ENCODE assay signal across 9 cellular contexts in genomic region chr14:85535916-85536834, GRCh38. TPM values are rescaled to one million over a fixed set of nuclear protein-coding genes. Genes with fewer than 3 reads are reported as not detected.
DNase-seq lines count a peak whose midpoint lies in the region; ATAC-seq and TF ChIP-seq lines count a peak whose summit lies in the region.
"Had no signal": no experiment of that assay in that cellular context is flagged by ENCODE, and none has a peak within 500 bp of the region (broad histone marks: within the 10 kb centered on the region; RNA-seq: fewer than 3 reads in every experiment).

No MANE protein-coding gene starts in this region.

- no peak for DNase-seq in left ventricle myocardium inferior
- DNase-seq in superior temporal gyrus (ENCODE audit: extremely low spot score) = peak; percentile 62
- DNase-seq in activated CD4-positive, alpha-beta T cell treated with anti-CD3 and anti-CD28 coated beads for 36 hours = no peak
- DNase-seq: NCI-H2081 treated with DMSO at 0.1 percent for 48 hours had no signal

- TF ChIP-seq CTCF in left ventricle myocardium inferior (IDR thresholded peaks at IDR 0.05; ENCODE audit: borderline replicate concordance) = peak; percentile 62

- POLR2A ChIA-PET in activated CD4-positive, alpha-beta T cell treated with anti-CD3 and anti-CD28 coated beads for 36 hours (lab: Charles Lee) = no interaction called here

- H3K9me3 Mint-ChIP-seq in activated CD4-positive, alpha-beta T cell treated with anti-CD3 and anti-CD28 coated beads for 36 hours (ENCODE audit: low read depth) = no peaks in the 10 kb centered on the region
- H3K9me3 Mint-ChIP-seq in stimulated activated memory B cell treated with anti-CD40 and anti-IgM and Interleukin-4, amounts not matched to agents 10 μg/mL and 1 μg/mL and 100 μg/mL, for 72 hours = peaks cover 4% of the 10 kb centered on the region

- peaks cover 41% of the 10 kb centered on the region for H3K27me3 Mint-ChIP-seq in activated CD4-positive, alpha-beta T cell treated with anti-CD3 and anti-CD28 coated beads for 36 hours
- peaks cover 32% of the 10 kb centered on the region for H3K27me3 Mint-ChIP-seq in stimulated activated memory B cell treated with anti-CD40 and anti-IgM and Interleukin-4, amounts not matched to agents 10 μg/mL and 1 μg/mL and 100 μg/mL, for 72 hours

- H3K36me3 Mint-ChIP-seq in activated CD4-positive, alpha-beta T cell treated with anti-CD3 and anti-CD28 coated beads for 36 hours (ENCODE audit: low read depth) = no peaks in the 10 kb centered on the region
- no peaks in the 10 kb centered on the region for H3K36me3 Mint-ChIP-seq in stimulated activated memory B cell treated with anti-CD40 and anti-IgM and Interleukin-4, amounts not matched to agents 10 μg/mL and 1 μg/mL and 100 μg/mL, for 72 hours

- H3K9me3 ChIP-seq in HUES48 (ENCODE audit: control insufficient read depth, insufficient read depth, low read length) (no peaks in the 10 kb centered on the region), left ventricle myocardium inferior (replicated peaks) (no peaks in the 10 kb centered on the region)

- CTCF ChIA-PET in activated CD4-positive, alpha-beta T cell treated with anti-CD3 and anti-CD28 coated beads for 36 hours (lab: Charles Lee) = no interaction called here

- ATAC-seq in SK-N-SH treated with all-trans-retinoic acid at 6 μM for 48 hours = peak; percentile 8; the same call in 1 of the 3 replicates
- no peak for ATAC-seq in activated CD4-positive, alpha-beta T cell treated with anti-CD3 and anti-CD28 coated beads for 36 hours
- no peak for ATAC-seq in stimulated activated memory B cell treated with anti-CD40 and anti-IgM and Interleukin-4, amounts not matched to agents 10 μg/mL and 1 μg/mL and 100 μg/mL, for 72 hours
- ATAC-seq in HG02938 (IDR thresholded peaks at IDR 0.05; ENCODE audit: unreplicated experiment) = no peak
- ATAC-seq in GM21515 (IDR thresholded peaks at IDR 0.05; ENCODE audit: unreplicated experiment) = no peak

- H3K4me3 Mint-ChIP-seq in activated CD4-positive, alpha-beta T cell treated with anti-CD3 and anti-CD28 coated beads for 36 hours = no peak overlapping the region
- no peak overlapping the region for H3K4me3 Mint-ChIP-seq in stimulated activated memory B cell treated with anti-CD40 and anti-IgM and Interleukin-4, amounts not matched to agents 10 μg/mL and 1 μg/mL and 100 μg/mL, for 72 hours

- H3K27ac ChIP-seq in HUES48 (ENCODE audit: low read depth, low read length) = peak overlapping the region; percentile 30
- H3K27ac ChIP-seq in left ventricle myocardium inferior (replicated peaks) = peak overlapping the region; percentile 21

- H3K4me1 ChIP-seq in HUES48 (ENCODE audit: control insufficient read depth, insufficient read depth, low read length) = peaks cover 33% of the 10 kb centered on the region
- H3K4me1 ChIP-seq in left ventricle myocardium inferior = peaks cover 31% of the 10 kb centered on the region

- H3K36me3 ChIP-seq in HUES48 (ENCODE audit: control insufficient read depth, insufficient read depth, low read length) = no peaks in the 10 kb centered on the region
- H3K36me3 ChIP-seq in left ventricle myocardium inferior = no peaks in the 10 kb centered on the region

- no peak overlapping the region for H3K9ac ChIP-seq in HUES48 (ENCODE audit: low read depth, low read length)

- intact Hi-C loops in left ventricle myocardium inferior (cut with micrococcal nuclease) = no loop called here
- intact Hi-C loops in activated CD4-positive, alpha-beta T cell treated with anti-CD3 and anti-CD28 coated beads for 36 hours (cut with DNase I, micrococcal nuclease) = no loop called here

- H3K4me3 ChIP-seq in HUES48 (ENCODE audit: low read depth, low read length) (peak overlapping the region; percentile 18; the same call in 1 of the 2 replicates), left ventricle myocardium inferior (peak overlapping the region; percentile 73)

- H3K27ac Mint-ChIP-seq in activated CD4-positive, alpha-beta T cell treated with anti-CD3 and anti-CD28 coated beads for 36 hours = no peak overlapping the region
- no peak overlapping the region for H3K27ac Mint-ChIP-seq in stimulated activated memory B cell treated with anti-CD40 and anti-IgM and Interleukin-4, amounts not matched to agents 10 μg/mL and 1 μg/mL and 100 μg/mL, for 72 hours

- H3K4me1 Mint-ChIP-seq in activated CD4-positive, alpha-beta T cell treated with anti-CD3 and anti-CD28 coated beads for 36 hours = peaks cover 15% of the 10 kb centered on the region
- H3K4me1 Mint-ChIP-seq in stimulated activated memory B cell treated with anti-CD40 and anti-IgM and Interleukin-4, amounts not matched to agents 10 μg/mL and 1 μg/mL and 100 μg/mL, for 72 hours = no peaks in the 10 kb centered on the region

- H3K27me3 ChIP-seq in HUES48 (ENCODE audit: control insufficient read depth, insufficient read depth, low read length) = peaks cover 44% of the 10 kb centered on the region
- H3K27me3 ChIP-seq in left ventricle myocardium inferior (ENCODE audit: low read depth) = peaks cover 47% of the 10 kb centered on the region

TF ChIP-seq in SK-N-SH treated with all-trans-retinoic acid at 6 μM for 48 hours, 23 proteins besides CTCF, POLR2A, EP300 and RAD21:
- TF ChIP-seq ARNTL (CRISPR knock-in tag; IDR thresholded peaks at IDR 0.05; ENCODE audit: borderline replicate concordance, low read depth) = no peak
- no peak for TF ChIP-seq TSHZ2 (CRISPR knock-in tag; IDR thresholded peaks at IDR 0.05)
- TF ChIP-seq TOX (CRISPR knock-in tag; IDR thresholded peaks at IDR 0.05; ENCODE audit: borderline replicate concordance) = no peak
- no peak for TF ChIP-seq TCF4 (CRISPR knock-in tag; IDR thresholded peaks at IDR 0.05; ENCODE audit: borderline replicate concordance)
- TF ChIP-seq ZNF70 (CRISPR knock-in tag; IDR thresholded peaks at IDR 0.05) = no peak
- no peak for TF ChIP-seq ESRRG (CRISPR knock-in tag; IDR thresholded peaks at IDR 0.05)
- no peak for TF ChIP-seq ISL1 (CRISPR knock-in tag; IDR thresholded peaks at IDR 0.05)
- TF ChIP-seq ZFP30 (CRISPR knock-in tag; IDR thresholded peaks at IDR 0.05) = no peak
- TF ChIP-seq ZNF8 (CRISPR knock-in tag; IDR thresholded peaks at IDR 0.05) = no peak
- no peak for TF ChIP-seq PATZ1 (CRISPR knock-in tag; IDR thresholded peaks at IDR 0.05; ENCODE audit: borderline replicate concordance)

RNA-seq across cellular contexts. Expression of gene FLRT2, which starts 6.2 kb away (rescaled TPM):
- total RNA-seq in left ventricle myocardium inferior = 4.7 TPM
- not detected for total RNA-seq in activated CD4-positive, alpha-beta T cell treated with anti-CD3 and anti-CD28 coated beads for 36 hours
